9 cellular contexts compared by ENCODE assay signal in the genomic region with DNA sequence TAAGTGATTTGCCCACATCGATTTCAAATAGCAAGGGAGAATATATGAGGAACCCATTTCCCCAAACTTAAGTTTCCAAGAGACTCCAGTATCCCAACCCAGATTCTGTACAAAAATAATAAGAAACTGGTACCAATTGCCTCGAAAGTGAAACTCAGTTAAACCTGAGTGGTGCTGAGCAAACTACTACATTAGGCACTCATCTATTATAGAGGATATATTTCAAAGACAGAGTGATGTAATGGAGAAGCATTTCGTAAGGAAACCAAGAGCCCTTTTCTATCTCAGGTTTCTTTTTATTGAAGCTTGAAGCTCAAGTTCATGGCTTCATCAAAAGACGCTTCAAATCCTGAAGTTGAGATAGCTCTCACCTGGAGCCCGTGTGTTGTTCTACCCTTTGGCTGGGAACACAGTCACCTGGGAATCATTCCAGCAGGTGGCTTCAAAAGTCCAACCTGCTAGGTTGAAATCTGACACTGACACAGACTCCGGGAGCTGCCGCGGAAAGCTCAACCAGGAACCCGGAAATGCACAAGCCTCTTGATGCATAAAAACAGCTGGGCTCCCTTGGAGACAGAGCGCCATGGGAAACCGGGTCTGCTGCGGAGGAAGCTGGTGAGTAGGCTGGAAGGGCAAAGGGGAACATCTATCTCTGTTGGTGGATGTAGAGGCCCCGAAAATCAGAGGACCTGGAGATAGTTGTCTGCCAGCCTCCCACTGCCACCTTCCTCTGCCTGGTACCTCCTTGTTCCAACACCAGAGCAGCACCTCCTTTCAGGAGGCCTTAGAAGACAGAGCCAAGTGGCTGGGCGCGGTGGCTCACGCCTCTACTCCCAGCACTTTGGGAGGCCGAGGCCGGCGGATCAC. TPM values are rescaled to one million over a fixed set of nuclear protein-coding genes. Genes with fewer than 3 reads are reported as not detected.
DNase-seq lines count a peak whose midpoint lies in the region; ATAC-seq, FAIRE-seq and TF ChIP-seq lines count a peak whose summit lies in the region.
"Had no signal": no experiment of that assay in that cellular context is flagged by ENCODE, and none has a peak within 500 bp of the region (broad histone marks: within the 10 kb centered on the region; RNA-seq: fewer than 3 reads in every experiment).

A gene with protein sequence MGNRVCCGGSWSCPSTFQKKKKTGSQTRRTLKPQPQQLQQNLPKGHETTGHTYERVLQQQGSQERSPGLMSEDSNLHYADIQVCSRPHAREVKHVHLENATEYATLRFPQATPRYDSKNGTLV (plus strand): TSS at position 524 of the 867 bp plus-strand sequence. CDS start 60 bp downstream, at position 584.

- no peaks in the 10 kb centered on the region; the same call in 1 of the 2 replicates for H3K36me3 Mint-ChIP-seq in WTC11

- no peaks in the 10 kb centered on the region for H4K20me1 ChIP-seq in keratinocyte (ENCODE audit: control insufficient read depth, extremely low read depth, insufficient read depth, low read length)

- dilution Hi-C loops in keratinocyte (cut with MboI; ENCODE audit: extremely low pct_ligation_motif_present, low sequenced_read_pairs): no loop called here

- H3K27me3 ChIP-seq in keratinocyte (ENCODE audit: control insufficient read depth, extremely low read depth, insufficient read depth, low read length) (peaks cover 3% of the 10 kb centered on the region), transverse colon (no peaks in the 10 kb centered on the region)

- POLR2A ChIA-PET in WTC11 (lab: Charles Lee): interaction anchor here (0.6 to 1.9 kb wide), 7 partner anchors 8 to 64 kb away, joined by 3 to 12 read pairs (median 6); a partner anchor contains a TSS

- H3K9me3 ChIP-seq in keratinocyte (ENCODE audit: control insufficient read depth, low read depth, low read length) (no peaks in the 10 kb centered on the region), transverse colon (no peaks in the 10 kb centered on the region)

- peak within 1 kb of the TSS; percentile 41 for H3K9ac ChIP-seq in keratinocyte (ENCODE audit: control insufficient read depth, extremely low read depth, insufficient read depth, low read length)

- H3K27ac ChIP-seq in keratinocyte (ENCODE audit: control insufficient read depth, insufficient read depth, low read length) (no peak within 1 kb of the TSS), transverse colon (peak within 1 kb of the TSS; percentile 78 to 88 (median 84))
- H3K27ac ChIP-seq: HL-60 had no signal

- H3K4me3 ChIP-seq in keratinocyte (ENCODE audit: control insufficient read depth in 2 of 3, extremely low read depth in 1 of 3, insufficient read depth in 2 of 3, low read depth in 1 of 3, low read length in 3 of 3): peak within 1 kb of the TSS; percentile 13 to 76 (median 63)
- peak within 1 kb of the TSS in 3 of 4 donors; percentile 5 to 43 (median 12) for H3K4me3 ChIP-seq in transverse colon

- peak within 1 kb of the TSS; percentile 100 for H2AFZ ChIP-seq in keratinocyte (ENCODE audit: control insufficient read depth, low read length)

- no peaks in the 10 kb centered on the region; the same call in 1 of the 2 replicates for H3K27me3 Mint-ChIP-seq in WTC11 (ENCODE audit: low read depth)

- DNase-seq in NCI-H82 (lab: John Stamatoyannopoulos, UW): peak; percentile 7
- no peak for DNase-seq in NCI-H82 treated with DMSO at 0.1 percent for 48 hours (lab: John Stamatoyannopoulos, UW; ENCODE audit: unreplicated experiment)
- peak; percentile 80 for DNase-seq in WTC11 (ENCODE audit: low spot score)
- DNase-seq in keratinocyte (ENCODE audit: low read depth, low spot score): no peak
- DNase-seq in transverse colon: peak; percentile 81

- H3K36me3 ChIP-seq in keratinocyte (ENCODE audit: control insufficient read depth in 2 of 2, extremely low read depth in 1 of 2, insufficient read depth in 2 of 2, low read length in 2 of 2) (no peaks in the 10 kb centered on the region), transverse colon (no peaks in the 10 kb centered on the region)

- peaks cover 42% of the 10 kb centered on the region for H3K4me1 Mint-ChIP-seq in WTC11

- FAIRE-seq in keratinocyte (lab: Jason Lieb, UNC): peak; percentile 65

- intact Hi-C loops in transverse colon (cut with DNase I; ENCODE audit: low total_unique reads): no loop called here

- CTCF ChIA-PET in WTC11 (lab: Charles Lee): interaction anchor here (0.7 to 3.1 kb wide), 16 partner anchors 8 to 362 kb away, joined by 3 to 34 read pairs (median 4); a partner anchor contains a TSS

- H3K4me3 Mint-ChIP-seq in WTC11: peak within 1 kb of the TSS; percentile 57

- 43 to 49% methylated on average over 5 to 19 of the region's 19 CpGs for WGBS in transverse colon (ENCODE audit: low coverage in 1 of 2), 2 donors

- in situ Hi-C loops in transverse colon (cut with MboI; ENCODE audit: low pct_ligation_motif_present in 1 of 4, low pct_unique_long_range_greater_than_20kb in 1 of 4, low sequenced_read_pairs in 3 of 4): no loop called here

- H3K27ac Mint-ChIP-seq in WTC11: peak within 1 kb of the TSS; percentile 85

- peak within 1 kb of the TSS; percentile 88 for H3K4me2 ChIP-seq in keratinocyte (ENCODE audit: control insufficient read depth, extremely low read depth, insufficient read depth, low read depth, low read length)

- H3K9me3 Mint-ChIP-seq in WTC11: no peaks in the 10 kb centered on the region

- peaks cover 15% of the 10 kb centered on the region for H3K4me1 ChIP-seq in keratinocyte (ENCODE audit: control insufficient read depth, extremely low read depth, insufficient read depth, low read length)
- peaks cover 2 to 44% (median 18%) of the 10 kb centered on the region in 4 donors for H3K4me1 ChIP-seq in transverse colon

- peak; percentile 66 for TF ChIP-seq POLR2A in transverse colon (IDR thresholded peaks at IDR 0.05)
- no peak for TF ChIP-seq POLR2A in GM18505 (IDR thresholded peaks at IDR 0.05; ENCODE audit: borderline replicate concordance, extremely low read depth, insufficient read depth, insufficient read length)

- H3K9me1 ChIP-seq in keratinocyte (ENCODE audit: control insufficient read depth, extremely low read depth, insufficient read depth, low read length): no peaks in the 10 kb centered on the region

- no peaks in the 10 kb centered on the region for H3K79me2 ChIP-seq in keratinocyte (ENCODE audit: control insufficient read depth, insufficient read depth, low read length)

- TF ChIP-seq EP300 in transverse colon (IDR thresholded peaks at IDR 0.05; ENCODE audit: low read depth): no peak

- TF ChIP-seq CTCF in WTC11 (IDR thresholded peaks at IDR 0.05) (no peak), keratinocyte (optimal IDR thresholded peaks at IDR 0.05 in 1 of 3, IDR thresholded peaks at IDR 0.05 in 1 of 3, conservative IDR thresholded peaks at IDR 0.05 in 1 of 3; ENCODE audit: extremely low read depth in 1 of 3, insufficient read depth in 2 of 3, low read length in 3 of 3) (peak in 1 of 3 experiments; percentile 4), transverse colon (IDR thresholded peaks at IDR 0.05) (peak in 2 of 5 experiments; percentile 2 to 20)

- ATAC-seq in WTC11 (peak; percentile 97), GM19395 (IDR thresholded peaks at IDR 0.05; ENCODE audit: unreplicated experiment) (no peak), GM18505 (IDR thresholded peaks at IDR 0.05; ENCODE audit: unreplicated experiment) (no peak), GM21515 (IDR thresholded peaks at IDR 0.05; ENCODE audit: unreplicated experiment) (no peak)

TF ChIP-seq in WTC11, 78 proteins besides CTCF, POLR2A, EP300 and RAD21 (continues in another document):
- no peak for TF ChIP-seq ZNF121 (CRISPR knock-in tag; IDR thresholded peaks at IDR 0.05)
- peak; percentile 95 for TF ChIP-seq ETV6 (CRISPR knock-in tag; IDR thresholded peaks at IDR 0.05)
- TF ChIP-seq ATF1 (CRISPR knock-in tag; IDR thresholded peaks at IDR 0.05): no peak
- TF ChIP-seq SMAD3 (CRISPR knock-in tag; IDR thresholded peaks at IDR 0.05; ENCODE audit: borderline replicate concordance): no peak
- TF ChIP-seq ZNF396 (CRISPR knock-in tag; IDR thresholded peaks at IDR 0.05; ENCODE audit: borderline replicate concordance): no peak
- no peak for TF ChIP-seq ZNF317 (CRISPR knock-in tag; IDR thresholded peaks at IDR 0.05; ENCODE audit: borderline replicate concordance, low read depth)
- peak; percentile 70 for TF ChIP-seq TEAD1 (CRISPR knock-in tag; IDR thresholded peaks at IDR 0.05)
- 0 out of 2 replicates have a peak, but pooled peaks have one; percentile 19 for TF ChIP-seq GTF2I (CRISPR knock-in tag; conservative IDR thresholded peaks at IDR 0.05)
- TF ChIP-seq, protein P1, sequence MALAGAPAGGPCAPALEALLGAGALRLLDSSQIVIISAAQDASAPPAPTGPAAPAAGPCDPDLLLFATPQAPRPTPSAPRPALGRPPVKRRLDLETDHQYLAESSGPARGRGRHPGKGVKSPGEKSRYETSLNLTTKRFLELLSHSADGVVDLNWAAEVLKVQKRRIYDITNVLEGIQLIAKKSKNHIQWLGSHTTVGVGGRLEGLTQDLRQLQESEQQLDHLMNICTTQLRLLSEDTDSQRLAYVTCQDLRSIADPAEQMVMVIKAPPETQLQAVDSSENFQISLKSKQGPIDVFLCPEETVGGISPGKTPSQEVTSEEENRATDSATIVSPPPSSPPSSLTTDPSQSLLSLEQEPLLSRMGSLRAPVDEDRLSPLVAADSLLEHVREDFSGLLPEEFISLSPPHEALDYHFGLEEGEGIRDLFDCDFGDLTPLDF (CRISPR knock-in tag; IDR thresholded peaks at IDR 0.05): no peak

RNA-seq across cellular contexts. Expression of the gene that starts here (rescaled TPM):
- total RNA-seq in WTC11 (2021) (2.1 to 4.2 TPM (median 3.0 TPM) in 3 replicates), transverse colon (10 to 100 TPM in 1 of 4 donors, 1 to 10 TPM in 2, not detected in 1; 3.0 to 11.1 (median 9.1) TPM)
- polyA plus RNA-seq in keratinocyte: 2.9 to 5.5 TPM (median 3.5 TPM) in 3 replicates
- 4.3 TPM for polyA plus RNA-seq in keratinocyte (2011; ENCODE audit: low read depth)
- 3.1 and 3.3 TPM in 2 replicates for polyA plus RNA-seq in keratinocyte (2011; cell fraction: cytosol; rRNA removed)
- 3.0 and 4.4 TPM in 2 replicates for polyA plus RNA-seq in keratinocyte (2011; cell fraction: nucleus; rRNA removed)
- polyA plus RNA-seq in keratinocyte (2012; ENCODE audit: low replicate concordance): 2.7 and 7.3 TPM in 2 replicates
- polyA minus RNA-seq in keratinocyte: 0.58 to 4.4 TPM (median 0.89 TPM) in 3 replicates
- polyA minus RNA-seq in keratinocyte (2011; cell fraction: cytosol; rRNA and poly(A)+ RNA removed): not detected
- polyA minus RNA-seq in keratinocyte (2011; cell fraction: nucleus; rRNA and poly(A)+ RNA removed): 0.53 TPM in 1 of 2 replicates, not detected in the other

Comparison
In these comparisons a context has a peak if more than half of its experiments do, and no peak if none do; other contexts are left out.
1. DNase-seq: peak in NCI-H82 (single experiment), WTC11 (single experiment) and transverse colon (single experiment); none in NCI-H82 treated with DMSO at 0.1 percent for 48 hours (single experiment) and keratinocyte (single experiment).